13 cellular contexts compared by ENCODE assay signal in the genomic region with DNA sequence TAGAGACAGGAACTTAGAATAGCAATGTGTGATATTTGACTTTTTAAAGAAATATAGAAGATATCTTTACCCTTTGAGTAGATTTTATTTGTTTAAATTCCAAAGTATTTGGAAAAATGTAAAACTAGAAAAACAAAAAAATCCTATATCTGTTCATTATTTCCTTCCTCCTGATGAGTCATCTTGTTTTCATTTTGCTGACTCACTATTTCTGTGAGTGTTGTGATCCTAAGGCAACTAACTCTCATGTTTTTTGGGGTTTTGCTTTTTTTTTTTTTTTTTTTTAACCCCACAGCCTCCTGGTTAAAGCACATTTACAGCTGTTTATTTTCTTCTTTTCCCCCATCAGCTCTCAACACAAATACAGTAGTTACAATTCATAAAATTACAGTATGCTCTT. TPM values are rescaled to one million over a fixed set of nuclear protein-coding genes. Genes with fewer than 3 reads are reported as not detected.
DNase-seq lines count a peak whose midpoint lies in the region; ATAC-seq, FAIRE-seq and TF ChIP-seq lines count a peak whose summit lies in the region.
"Had no signal": no experiment of that assay in that cellular context is flagged by ENCODE, and none has a peak within 500 bp of the region (broad histone marks: within the 10 kb centered on the region; RNA-seq: fewer than 3 reads in every experiment).

No MANE protein-coding gene starts in this region.

- intact Hi-C loops in activated CD4-positive, alpha-beta T cell treated with anti-CD3 and anti-CD28 coated beads for 36 hours (cut with DNase I, micrococcal nuclease): loop anchor here (1.0 to 5.0 kb wide), 2 partner anchors 30 to 36 kb away; a partner anchor contains a TSS
- intact Hi-C loops in uterus (cut with DNase I; ENCODE audit: low total_unique reads): no loop called here

- H3K27me3 Mint-ChIP-seq in activated CD4-positive, alpha-beta T cell treated with anti-CD3 and anti-CD28 coated beads for 36 hours: no peaks in the 10 kb centered on the region
- H3K27me3 Mint-ChIP-seq: B cell had no signal

- peaks cover 2% of the 10 kb centered on the region for H3K9me3 Mint-ChIP-seq in activated CD4-positive, alpha-beta T cell treated with anti-CD3 and anti-CD28 coated beads for 36 hours (ENCODE audit: low read depth)

- H3K36me3 ChIP-seq in uterus: no peaks in the 10 kb centered on the region

- H3K4me1 ChIP-seq in uterus: no peaks in the 10 kb centered on the region

- H3K4me1 Mint-ChIP-seq in activated CD4-positive, alpha-beta T cell treated with anti-CD3 and anti-CD28 coated beads for 36 hours: peaks cover 47% of the 10 kb centered on the region
- H3K4me1 Mint-ChIP-seq: B cell had no signal

- peak overlapping the region; percentile 48 for H3K27ac Mint-ChIP-seq in activated CD4-positive, alpha-beta T cell treated with anti-CD3 and anti-CD28 coated beads for 36 hours
- H3K27ac Mint-ChIP-seq: B cell had no signal

- peak; percentile 15 for ATAC-seq in activated CD4-positive, alpha-beta T cell treated with anti-CD3 and anti-CD28 coated beads for 36 hours
- ATAC-seq in GM18870 (IDR thresholded peaks at IDR 0.05; ENCODE audit: unreplicated experiment): no peak
- ATAC-seq: Panc1 had no signal

- no peak overlapping the region for H3K4me3 Mint-ChIP-seq in activated CD4-positive, alpha-beta T cell treated with anti-CD3 and anti-CD28 coated beads for 36 hours
- H3K4me3 Mint-ChIP-seq: B cell had no signal

- H3K9me3 ChIP-seq in uterus: no peaks in the 10 kb centered on the region

- no peak for DNase-seq in activated CD4-positive, alpha-beta T cell treated with anti-CD3 and anti-CD28 coated beads for 36 hours
- no peak for DNase-seq in activated CD4-positive, alpha-beta T cell treated with anti-CD3 and anti-CD28 coated beads, Interleukin-2, amount 50 U/mL, for 4 hours
- DNase-seq in RCC 7860 (ENCODE audit: low spot score): peak; percentile 34
- peak; percentile 66 for DNase-seq in choroid plexus epithelial cell (ENCODE audit: low read depth)
- peak; percentile 5 for DNase-seq in pulmonary artery endothelial cell (ENCODE audit: low read depth, low spot score)
- no peak for DNase-seq in uterus
- no peak for DNase-seq in NCI-H2081 treated with DMSO at 0.1 percent for 48 hours (lab: John Stamatoyannopoulos, UW)
- DNase-seq: activated gamma-delta T cell; stimulated activated CD4-positive, alpha-beta T cell treated with anti-CD3 and anti-CD28 coated beads, Interleukin-15, amount 100 ng/mL, for 24 hours had no signal

- no peak overlapping the region for H3K4me3 ChIP-seq in choroid plexus epithelial cell (ENCODE audit: low read depth, low read length)
- no peak overlapping the region for H3K4me3 ChIP-seq in uterus

- FAIRE-seq in RCC 7860 (lab: Jason Lieb, UNC): peak; percentile 27

- no peak overlapping the region for H3K27ac ChIP-seq in uterus

- POLR2A ChIA-PET in activated CD4-positive, alpha-beta T cell treated with anti-CD3 and anti-CD28 coated beads for 36 hours (lab: Charles Lee): interaction anchor here (0.6 kb wide), 1 partner anchor 23 kb away, joined by 3 read pairs; no protein-coding TSS in a partner anchor

- H3K36me3 Mint-ChIP-seq in activated CD4-positive, alpha-beta T cell treated with anti-CD3 and anti-CD28 coated beads for 36 hours (ENCODE audit: low read depth): peaks cover 4% of the 10 kb centered on the region

- H3K27me3 ChIP-seq in uterus: no peaks in the 10 kb centered on the region

- CTCF ChIA-PET in activated CD4-positive, alpha-beta T cell treated with anti-CD3 and anti-CD28 coated beads for 36 hours (lab: Charles Lee): interaction anchor here (1.0 to 1.2 kb wide), 2 partner anchors 27 to 30 kb away, joined by 3 read pairs; no protein-coding TSS in a partner anchor

- no peak for TF ChIP-seq CTCF in choroid plexus epithelial cell (conservative IDR thresholded peaks at IDR 0.05; ENCODE audit: low read depth, low read length)
- no peak for TF ChIP-seq CTCF in uterus (IDR thresholded peaks at IDR 0.05)

- TF ChIP-seq POLR2A in uterus (IDR thresholded peaks at IDR 0.05): no peak

RNA-seq across cellular contexts. Expression of a gene that starts 37.8 kb away (rescaled TPM):
- total RNA-seq in activated CD4-positive, alpha-beta T cell treated with anti-CD3 and anti-CD28 coated beads for 36 hours: 10 to 100 TPM; 22.9 to 24.5 TPM
- total RNA-seq in pulmonary artery endothelial cell: not detected in 2 replicates
- 1 to 10 TPM in 1 of 4 donors, under 1 TPM in 2, not detected in 1; 0.21 to 1.6 (median 0.59) TPM for total RNA-seq in uterus
- total RNA-seq: kidney epithelial cell had no signal

Comparison
In these comparisons a context has a peak if more than half of its experiments do, and no peak if none do; other contexts are left out.
1. DNase-seq: peak in RCC 7860 (single experiment), choroid plexus epithelial cell (single experiment) and pulmonary artery endothelial cell (single experiment); none in activated CD4-positive, alpha-beta T cell treated with anti-CD3 and anti-CD28 coated beads for 36 hours (single experiment), activated CD4-positive, alpha-beta T cell treated with anti-CD3 and anti-CD28 coated beads, Interleukin-2, amount 50 U/mL, for 4 hours (0 of 2), uterus (0 of 2) and NCI-H2081 treated with DMSO at 0.1 percent for 48 hours (single experiment).
2. RNA of a gene that starts 37.8 kb away (total RNA-seq): 22.9 to 24.5 TPM in activated CD4-positive, alpha-beta T cell treated with anti-CD3 and anti-CD28 coated beads for 36 hours; 0.21 to 1.6 TPM in uterus and not detected in pulmonary artery endothelial cell; every median in the first group is over 4 times any median in the second.